ENCODE assay signal across 9 cellular contexts in genomic region chr14:57293851-57294837, GRCh38. TPM values are rescaled to one million over a fixed set of nuclear protein-coding genes. Genes with fewer than 3 reads are reported as not detected.
DNase-seq lines count a peak whose midpoint lies in the region; ATAC-seq and TF ChIP-seq lines count a peak whose summit lies in the region.
"Had no signal": no experiment of that assay in that cellular context is flagged by ENCODE, and none has a peak within 500 bp of the region (broad histone marks: within the 10 kb centered on the region; RNA-seq: fewer than 3 reads in every experiment).

No MANE protein-coding gene starts in this region.

- ATAC-seq in activated T-helper 17 cell treated with anti-CD3 and anti-CD28 coated beads, Interleukin-2, amount 50 U/mL, for 72 hours (replicated peaks), result no peak

- H3K4me3 Mint-ChIP-seq in nephron, result no peak overlapping the region
- no peak overlapping the region for H3K4me3 Mint-ChIP-seq in activated T-helper 17 cell treated with anti-CD3 and anti-CD28 coated beads, Interleukin-2, amount 50 U/mL, for 72 hours

- H3K9me3 Mint-ChIP-seq in nephron, result no peaks in the 10 kb centered on the region
- H3K9me3 Mint-ChIP-seq in activated T-helper 17 cell treated with anti-CD3 and anti-CD28 coated beads, Interleukin-2, amount 50 U/mL, for 72 hours, result no peaks in the 10 kb centered on the region

- peak overlapping the region in 2 of 3 experiments; percentile 37 to 59 for H3K27ac Mint-ChIP-seq in nephron
- H3K27ac Mint-ChIP-seq in activated T-helper 17 cell treated with anti-CD3 and anti-CD28 coated beads, Interleukin-2, amount 50 U/mL, for 72 hours, result no peak overlapping the region

- H3K4me3 ChIP-seq in cardiac fibroblast (replicated peaks in 1 of 2; ENCODE audit: low read depth in 2 of 2, low read length in 2 of 2), result no peak overlapping the region

- peaks cover 3% of the 10 kb centered on the region for H3K36me3 Mint-ChIP-seq in nephron (ENCODE audit: low read depth)
- H3K36me3 Mint-ChIP-seq in activated T-helper 17 cell treated with anti-CD3 and anti-CD28 coated beads, Interleukin-2, amount 50 U/mL, for 72 hours (ENCODE audit: low read depth), result peaks cover 28% of the 10 kb centered on the region

- peak; percentile 33 for TF ChIP-seq CTCF in cardiac fibroblast (IDR thresholded peaks at IDR 0.05; ENCODE audit: low read depth, low read length)
- TF ChIP-seq CTCF in nephron (IDR thresholded peaks at IDR 0.05; ENCODE audit: unreplicated experiment in 3 of 3), result peak; percentile 25 to 44 (median 43)

- peaks cover 27% of the 10 kb centered on the region for H3K4me1 Mint-ChIP-seq in nephron
- H3K4me1 Mint-ChIP-seq in activated T-helper 17 cell treated with anti-CD3 and anti-CD28 coated beads, Interleukin-2, amount 50 U/mL, for 72 hours, result no peaks in the 10 kb centered on the region

- DNase-seq in GM03348 (ENCODE audit: low spot score) (peak; percentile 11), NCI-H2171 treated with DMSO at 0.1 percent for 48 hours (lab: John Stamatoyannopoulos, UW) (peak; percentile 32), cardiac fibroblast (ENCODE audit: low read depth in 2 of 2) (peak; percentile 49 to 54), hepatic stellate cell (ENCODE audit: low spot score) (no peak), NCI-H526 treated with DMSO at 0.1 percent for 48 hours (lab: John Stamatoyannopoulos, UW) (no peak), T1000 (lab: John Stamatoyannopoulos, UW) (no peak)
- DNase-seq: activated T-cell treated with anti-CD3 and anti-CD28 coated beads, Interleukin-2, amount 50 U/mL, for 1 hour had no signal

- no peaks in the 10 kb centered on the region for H3K27me3 Mint-ChIP-seq in nephron (ENCODE audit: low read depth)
- H3K27me3 Mint-ChIP-seq in activated T-helper 17 cell treated with anti-CD3 and anti-CD28 coated beads, Interleukin-2, amount 50 U/mL, for 72 hours, result no peaks in the 10 kb centered on the region

RNA-seq across cellular contexts. Expression of gene AP5M1, which starts 25.4 kb away (rescaled TPM):
- 10 to 100 TPM; 25.5 to 34.9 TPM for total RNA-seq in activated T-helper 17 cell treated with anti-CD3 and anti-CD28 coated beads, Interleukin-2, amount 50 U/mL, for 72 hours

RNA-seq across cellular contexts. Expression of gene EXOC5, which starts 25.4 kb away (rescaled TPM):
- 10 to 100 TPM; 59.0 to 67.6 TPM for total RNA-seq in activated T-helper 17 cell treated with anti-CD3 and anti-CD28 coated beads, Interleukin-2, amount 50 U/mL, for 72 hours

Comparison
In these comparisons a context has a peak if more than half of its experiments do, and no peak if none do; other contexts are left out.
1. DNase-seq: peak in GM03348 (single experiment), NCI-H2171 treated with DMSO at 0.1 percent for 48 hours (single experiment) and cardiac fibroblast (2 of 2); none in hepatic stellate cell (single experiment), NCI-H526 treated with DMSO at 0.1 percent for 48 hours (single experiment) and T1000 (single experiment).